In the genomic region with DNA sequence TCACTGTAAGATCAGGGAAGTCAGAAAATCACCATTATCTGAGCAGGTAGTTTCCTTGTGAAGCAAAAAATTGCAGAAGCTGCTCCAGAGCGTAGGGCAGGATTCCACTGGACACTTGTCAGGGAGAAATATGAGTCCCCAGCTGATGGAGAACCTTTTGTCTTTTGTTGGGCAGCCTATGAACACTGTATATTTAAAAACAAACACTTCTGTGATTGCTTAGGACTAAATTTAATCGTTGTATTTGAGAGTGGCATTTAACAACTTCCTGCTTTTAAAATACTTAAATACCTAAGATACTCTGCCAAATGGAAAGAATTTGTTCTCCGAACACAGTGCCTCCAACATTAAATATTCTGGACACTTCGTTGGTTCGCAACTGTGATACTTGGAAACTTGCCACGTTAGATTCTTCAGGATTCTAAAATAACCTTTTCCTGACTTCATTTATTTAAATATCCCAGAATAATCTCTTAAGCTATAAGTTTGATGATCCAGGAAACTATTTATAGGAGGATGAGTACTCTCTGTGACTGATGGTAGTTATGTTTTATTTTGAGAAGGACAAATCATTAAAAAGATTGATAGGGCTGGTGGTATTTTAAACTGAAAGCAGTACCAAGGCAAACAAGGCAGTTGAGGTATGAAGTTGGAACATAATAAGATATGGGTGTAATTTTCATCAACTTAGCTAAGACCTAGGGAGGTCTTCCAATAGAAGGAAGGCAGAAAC, we compare ENCODE assay signal across 9 cellular contexts. TPM values are rescaled to one million over a fixed set of nuclear protein-coding genes. Genes with fewer than 3 reads are reported as not detected.
DNase-seq lines count a peak whose midpoint lies in the region; ATAC-seq and TF ChIP-seq lines count a peak whose summit lies in the region.
"Had no signal": no experiment of that assay in that cellular context is flagged by ENCODE, and none has a peak within 500 bp of the region (broad histone marks: within the 10 kb centered on the region; RNA-seq: fewer than 3 reads in every experiment).

No MANE protein-coding gene starts in this region.

- intact Hi-C loops in Calu3 (cut with micrococcal nuclease; ENCODE audit: unreplicated experiment), result no loop called here

- no peaks in the 10 kb centered on the region for H3K9me3 Mint-ChIP-seq in Calu3 (ENCODE audit: low read depth, unreplicated experiment)
- no peaks in the 10 kb centered on the region for H3K9me3 Mint-ChIP-seq in nephron progenitor cell

- CTCF ChIA-PET in Calu3 (lab: Charles Lee), result interaction anchor here (1.6 kb wide), 1 partner anchor 19 kb away, joined by 6 read pairs; no protein-coding TSS in a partner anchor

- ATAC-seq in GM18870 (IDR thresholded peaks at IDR 0.05; ENCODE audit: unreplicated experiment) (no peak), HG03521 (IDR thresholded peaks at IDR 0.05; ENCODE audit: unreplicated experiment) (no peak), GM21381 (IDR thresholded peaks at IDR 0.05; ENCODE audit: unreplicated experiment) (no peak)

- no TSS peak for BruUV-seq in Calu3 (replicated peaks; lab: Mats Ljungman, UMichigan)

- peak overlapping the region; percentile 43 for H3K27ac Mint-ChIP-seq in Calu3 (ENCODE audit: unreplicated experiment)
- no peak overlapping the region for H3K27ac Mint-ChIP-seq in nephron progenitor cell

- no peaks in the 10 kb centered on the region for H3K27me3 Mint-ChIP-seq in Calu3 (ENCODE audit: unreplicated experiment)
- peaks cover 5% of the 10 kb centered on the region for H3K27me3 Mint-ChIP-seq in nephron progenitor cell (ENCODE audit: low read depth, poor library complexity)

- H3K4me3 Mint-ChIP-seq in Calu3 (ENCODE audit: low read depth, unreplicated experiment), result peak overlapping the region; percentile 95
- H3K4me3 Mint-ChIP-seq in nephron progenitor cell, result peak overlapping the region; percentile 68

- TF ChIP-seq CTCF in Calu3 (IDR thresholded peaks at IDR 0.05; ENCODE audit: unreplicated experiment) (no peak), nephron progenitor cell (IDR thresholded peaks at IDR 0.05) (no peak)

- H3K4me1 Mint-ChIP-seq in Calu3 (ENCODE audit: low read depth, unreplicated experiment) (peaks cover 29% of the 10 kb centered on the region), nephron progenitor cell (peaks cover 47% of the 10 kb centered on the region)

- no peak for DNase-seq in Calu3
- DNase-seq in NCI-H69 (lab: John Stamatoyannopoulos, UW), result peak; percentile 65
- peak; percentile 71 for DNase-seq in dermis blood vessel endothelial cell
- DNase-seq in nephron progenitor cell, result no peak
- no peak for DNase-seq in epidermal melanocyte (ENCODE audit: insufficient read length, low spot score)
- DNase-seq: NCI-H2107 had no signal

- H3K36me3 Mint-ChIP-seq in Calu3 (ENCODE audit: insufficient read depth, unreplicated experiment), result peaks cover 40% of the 10 kb centered on the region
- peaks cover 5% of the 10 kb centered on the region for H3K36me3 Mint-ChIP-seq in nephron progenitor cell (ENCODE audit: low read depth)

RNA-seq across cellular contexts. Expression of gene HSPA4, which starts 2.7 kb away (rescaled TPM):
- total RNA-seq in Calu3 (2022) (294 and 296 TPM in 2 replicates), dermis blood vessel endothelial cell (123 and 190 TPM in 2 replicates)

RNA-seq across cellular contexts. Expression of gene ZCCHC10, which starts 22.8 kb away (rescaled TPM):
- total RNA-seq in Calu3 (2022), result 25.9 and 31.8 TPM in 2 replicates
- 15.7 and 27.6 TPM in 2 replicates for total RNA-seq in dermis blood vessel endothelial cell

Comparison
In these comparisons a context has a peak if more than half of its experiments do, and no peak if none do; other contexts are left out.
1. DNase-seq: peak in NCI-H69 (single experiment) and dermis blood vessel endothelial cell (single experiment); none in Calu3 (single experiment), nephron progenitor cell (single experiment) and epidermal melanocyte (single experiment).